ENCODE assay signal across 12 cellular contexts in the genomic region with DNA sequence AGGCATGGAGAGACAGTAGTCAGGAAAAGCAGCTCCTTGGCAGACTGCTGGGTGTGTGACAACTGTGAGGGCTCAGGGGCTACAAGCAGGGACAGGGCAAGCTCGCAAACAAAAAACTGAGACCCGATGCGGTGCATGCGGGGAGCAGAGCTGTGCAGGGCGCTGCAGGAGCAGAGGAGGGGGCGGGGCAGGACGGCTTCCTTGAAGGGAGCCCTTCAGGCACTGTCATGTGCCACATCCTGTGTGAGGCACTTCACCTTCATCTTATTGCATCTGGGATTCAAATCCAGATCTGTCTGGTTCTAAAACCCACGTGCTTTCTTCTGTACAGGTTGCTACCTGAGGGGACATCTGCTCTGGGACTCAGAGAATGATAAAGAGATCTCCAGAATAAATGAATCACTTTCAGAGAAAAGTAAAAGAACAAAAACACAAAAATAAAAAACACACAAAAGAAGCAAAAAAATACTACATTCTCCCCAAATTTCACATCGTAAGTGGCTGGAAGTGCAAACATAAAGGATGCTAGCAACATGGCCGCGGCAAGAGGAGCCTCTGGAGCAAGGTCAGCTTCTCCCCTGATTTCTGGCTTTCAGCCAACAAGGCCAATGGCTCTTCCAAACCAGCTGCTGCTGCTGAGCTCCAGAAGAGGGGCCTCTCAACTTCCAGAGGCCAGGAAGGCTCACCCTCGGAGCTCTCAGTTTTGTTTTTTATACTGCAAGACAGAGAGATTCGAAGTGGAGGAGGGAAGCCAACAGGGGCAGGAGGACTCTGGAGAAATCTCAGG. TPM values are rescaled to one million over a fixed set of nuclear protein-coding genes. Genes with fewer than 3 reads are reported as not detected.
DNase-seq lines count a peak whose midpoint lies in the region; ATAC-seq, FAIRE-seq and TF ChIP-seq lines count a peak whose summit lies in the region.
"Had no signal": no experiment of that assay in that cellular context is flagged by ENCODE, and none has a peak within 500 bp of the region (broad histone marks: within the 10 kb centered on the region; RNA-seq: fewer than 3 reads in every experiment).

No MANE protein-coding gene starts in this region.

- peaks cover 17% of the 10 kb centered on the region for H3K4me1 ChIP-seq in left ventricle myocardium inferior
- no peaks in the 10 kb centered on the region for H3K4me1 ChIP-seq in K562 (replicated peaks in 1 of 2; ENCODE audit: control insufficient read depth in 2 of 2, insufficient read depth in 2 of 2, low read length in 2 of 2)
- H3K4me1 ChIP-seq in tibial artery, result no peaks in the 10 kb centered on the region

- no peaks in the 10 kb centered on the region for H3K27me3 Mint-ChIP-seq in WTC11 (ENCODE audit: low read depth)

- CTCF ChIA-PET in WTC11 (lab: Charles Lee) (interaction anchor here (0.6 to 13.6 kb wide), 24 partner anchors 9 to 373 kb away, joined by 3 to 480 read pairs (median 10); a partner anchor contains a TSS), K562 (lab: Yijun Ruan, JAX; ENCODE audit: low intra/inter-chr PET ratio) (interaction anchor here (1.2 to 3.2 kb wide), 4 partner anchors 74 to 224 kb away, joined by 4 to 36 read pairs (median 14); no protein-coding TSS in a partner anchor)

- H3K9me3 ChIP-seq in left ventricle myocardium inferior (replicated peaks) (no peaks in the 10 kb centered on the region), K562 (replicated peaks; ENCODE audit: control insufficient read depth, insufficient read depth, low read depth, low read length) (no peaks in the 10 kb centered on the region), tibial artery (no peaks in the 10 kb centered on the region)

- no peak overlapping the region for H3K27ac Mint-ChIP-seq in WTC11

- TF ChIP-seq EP300 in K562 (IDR thresholded peaks at IDR 0.05; ENCODE audit: low read length), result no peak

- in situ Hi-C loops in K562 (cut with MboI), result loop anchor here (5.0 kb wide), 1 partner anchor 117 kb away; no protein-coding TSS in a partner anchor

- no peaks in the 10 kb centered on the region for H3K9me3 Mint-ChIP-seq in WTC11

- no peak overlapping the region for H3K9ac ChIP-seq in K562 (ENCODE audit: insufficient read depth in 1 of 2, low read depth in 2 of 2, low read length in 2 of 2)

- no peak overlapping the region for H3K4me2 ChIP-seq in K562 (ENCODE audit: insufficient read depth, low read length)

- H3K79me2 ChIP-seq in K562 (ENCODE audit: control insufficient read depth, insufficient read depth, low read length), result no peaks in the 10 kb centered on the region

- H2AFZ ChIP-seq in K562 (ENCODE audit: low read depth, low read length), result no peak overlapping the region

- TF ChIP-seq CTCF in left ventricle myocardium inferior (IDR thresholded peaks at IDR 0.05; ENCODE audit: borderline replicate concordance) (no peak), WTC11 (IDR thresholded peaks at IDR 0.05) (no peak), K562 (IDR thresholded peaks at IDR 0.05 in 2 of 3, conservative IDR thresholded peaks at IDR 0.05 in 1 of 3; ENCODE audit: insufficient read depth in 2 of 3, low read depth in 1 of 3, low read length in 3 of 3) (no peak), tibial artery (IDR thresholded peaks at IDR 0.05) (no peak)

- no peaks in the 10 kb centered on the region for H3K9me1 ChIP-seq in K562 (ENCODE audit: control insufficient read depth, insufficient read depth, low read length)

- ATAC-seq in Right ventricle myocardium superior (ENCODE audit: poor library complexity), result peak; percentile 10
- ATAC-seq in WTC11, result peak; percentile 36
- no peak for ATAC-seq in K562
- ATAC-seq in stimulated activated naive CD8-positive, alpha-beta T cell treated with anti-CD3 and anti-CD28 coated beads, Interleukin-15, Interleukin-2, amounts not matched to agents 100 U/mL and 50 U/mL, for 24 hours, result peak; percentile 37
- ATAC-seq in GM18861 (IDR thresholded peaks at IDR 0.05; ENCODE audit: unreplicated experiment), result no peak

- no peaks in the 10 kb centered on the region for H3K36me3 Mint-ChIP-seq in WTC11

- POLR2A ChIA-PET in WTC11 (lab: Charles Lee), result interaction anchor here (0.7 kb wide), 1 partner anchor 74 kb away, joined by 3 read pairs; no protein-coding TSS in a partner anchor
- POLR2A ChIA-PET in K562 (lab: Yijun Ruan, JAX), result interaction anchor here (0.6 to 2.0 kb wide), 4 partner anchors 10 to 177 kb away, joined by 3 to 5 read pairs (median 4); no protein-coding TSS in a partner anchor

- no peak for DNase-seq in Right ventricle myocardium superior
- DNase-seq in left ventricle myocardium inferior, result no peak
- DNase-seq in WTC11 (ENCODE audit: low spot score), result peak; percentile 24
- no peak for DNase-seq in K562 (ENCODE audit: extremely low read depth in 1 of 4, low spot score in 3 of 4)
- DNase-seq in stimulated activated naive CD8-positive, alpha-beta T cell treated with anti-CD3 and anti-CD28 coated beads, Interleukin-15, Interleukin-2, amounts not matched to agents 100 U/mL and 50 U/mL, for 24 hours, result peak; percentile 49
- no peak for DNase-seq in tibial artery
- DNase-seq in A172 (ENCODE audit: low spot score), result no peak
- DNase-seq: amniotic stem cell, IMR-90 had no signal

- no peak overlapping the region for H3K27ac ChIP-seq in left ventricle myocardium inferior (replicated peaks)
- H3K27ac ChIP-seq in K562 (ENCODE audit: extremely low read depth, low read depth, low read length), result no peak overlapping the region
- H3K27ac ChIP-seq in tibial artery, result no peak overlapping the region
- H3K27ac ChIP-seq: epithelial cell of prostate had no signal

- H3K36me3 ChIP-seq in left ventricle myocardium inferior (peaks cover 8% of the 10 kb centered on the region), K562 (ENCODE audit: control insufficient read depth, insufficient read depth, low read length) (no peaks in the 10 kb centered on the region), tibial artery (peaks cover 11 to 67% (median 28%) of the 10 kb centered on the region in 3 donors)

- intact Hi-C loops in Right ventricle myocardium superior (cut with DNase I), result loop anchor here (5.0 kb wide), 1 partner anchor 227 kb away; no protein-coding TSS in a partner anchor
- intact Hi-C loops in left ventricle myocardium inferior (cut with micrococcal nuclease), result no loop called here
- intact Hi-C loops in K562 (cut with micrococcal nuclease), result no loop called here
- intact Hi-C loops in tibial artery (cut with DNase I; ENCODE audit: low total_unique reads), result loop anchor here (10.0 kb wide), 1 partner anchor 74 kb away; a partner anchor contains a TSS

- H3K27me3 ChIP-seq in left ventricle myocardium inferior (ENCODE audit: low read depth) (no peaks in the 10 kb centered on the region), K562 (ENCODE audit: control insufficient read depth in 2 of 2, insufficient read depth in 2 of 2, low read length in 2 of 2) (peaks cover 22 to 42% of the 10 kb centered on the region in 2 experiments), tibial artery (no peaks in the 10 kb centered on the region)

- H3K4me1 Mint-ChIP-seq in WTC11, result peaks cover 19% of the 10 kb centered on the region

- no peak for TF ChIP-seq RAD21 in K562 (CRISPR knock-in tag; conservative IDR thresholded peaks at IDR 0.05 in 1 of 2, IDR thresholded peaks at IDR 0.05 in 1 of 2)

- no TSS peak for BruUV-seq in K562 (replicated peaks; lab: Mats Ljungman, UMichigan)

- WGBS in K562 (ENCODE audit: insufficient coverage, low coverage, missing lambda C conversion rate), result 1% methylated on average over 8 of the region's 13 CpGs

- no peaks in the 10 kb centered on the region; the same call in 1 of the 2 replicates for H4K20me1 ChIP-seq in K562 (replicated peaks; ENCODE audit: control insufficient read depth, insufficient read depth, low read length)

- FAIRE-seq in K562 (lab: Jason Lieb, UNC), result no peak

- H3K4me3 ChIP-seq in left ventricle myocardium inferior (no peak overlapping the region), K562 (no peak overlapping the region), tibial artery (no peak overlapping the region)
- H3K4me3 ChIP-seq: GM12878 had no signal

- no peak overlapping the region for H3K4me3 Mint-ChIP-seq in WTC11

- no peak for TF ChIP-seq POLR2A in K562 (conservative IDR thresholded peaks at IDR 0.05)

TF ChIP-seq in WTC11, 78 proteins besides CTCF, POLR2A, EP300 and RAD21 (continues in another document):
- TF ChIP-seq JAZF1 (CRISPR knock-in tag; IDR thresholded peaks at IDR 0.05) (no peak), ZNF671 (CRISPR knock-in tag; IDR thresholded peaks at IDR 0.05) (no peak), IRF2 (CRISPR knock-in tag; IDR thresholded peaks at IDR 0.05; ENCODE audit: borderline replicate concordance, low read depth) (no peak), CBFB (CRISPR knock-in tag; IDR thresholded peaks at IDR 0.05; ENCODE audit: low read depth) (no peak), CREM (CRISPR knock-in tag; IDR thresholded peaks at IDR 0.05) (no peak)

TF ChIP-seq in K562, 482 proteins besides CTCF, POLR2A, EP300 and RAD21 (continues in another document):
- no peak for TF ChIP-seq CHCHD3 (CRISPR knock-in tag; IDR thresholded peaks at IDR 0.05)
- TF ChIP-seq NFIC (IDR thresholded peaks at IDR 0.05), result peak; percentile 86
- no peak for TF ChIP-seq ZFX (CRISPR knock-in tag; IDR thresholded peaks at IDR 0.05)
- no peak for TF ChIP-seq RBFOX2 (IDR thresholded peaks at IDR 0.05; ENCODE audit: low read depth, low read length)
- no peak for TF ChIP-seq ZNF584 (CRISPR knock-in tag; IDR thresholded peaks at IDR 0.05; ENCODE audit: low read depth)
- TF ChIP-seq ZNF408 (CRISPR knock-in tag; IDR thresholded peaks at IDR 0.05; ENCODE audit: low read depth), result no peak

RNA-seq across cellular contexts. Expression of a gene that starts 14.2 kb away (rescaled TPM):
- total RNA-seq in Right ventricle myocardium superior, result 9.4 TPM
- 8.3 TPM for total RNA-seq in left ventricle myocardium inferior
- 3.6 to 4.1 TPM (median 3.8 TPM) in 3 replicates for total RNA-seq in WTC11 (2021)
- total RNA-seq in K562 (2011; cell fraction: chromatin; rRNA removed; ENCODE audit: low replicate concordance), result 5.1 and 6.8 TPM in 2 replicates
- total RNA-seq in K562 (2011; cell fraction: nucleolus; rRNA removed), result 2.4 and 2.8 TPM in 2 replicates
- total RNA-seq in K562 (2011; cell fraction: nucleoplasm; rRNA removed), result 5.9 and 11.5 TPM in 2 replicates
- 1.6 and 3.2 TPM in 2 replicates for total RNA-seq in K562 (2014; rRNA removed)
- 0.89 and 0.98 TPM in 2 replicates for total RNA-seq in K562 (2014; rRNA removed; fragmentation: Illumina TruSeq; extraction: Trizol)
- total RNA-seq in K562 (2015; rRNA removed; fragmentation: Illumina TruSeq; extraction: Trizol), result 1.2 and 1.4 TPM in 2 replicates
- total RNA-seq in K562 (2021), result 1.1 and 1.8 TPM in 2 replicates
- 4.1 and 4.7 TPM in 2 replicates for polyA plus RNA-seq in K562 (2011; rRNA removed)
- polyA plus RNA-seq in K562 (2011; cell fraction: cytosol; rRNA removed), result 4.5 and 4.7 TPM in 2 replicates
- polyA plus RNA-seq in K562 (2011; cell fraction: nucleus; rRNA removed), result 7.3 and 7.6 TPM in 2 replicates
- polyA plus RNA-seq in K562 (2012), result 3.0 and 7.0 TPM in 2 replicates
- 1.3 and 1.9 TPM in 2 replicates for polyA plus RNA-seq in K562 (2014; fragmentation: Illumina TruSeq; extraction: Trizol)
- polyA plus RNA-seq in K562 (2014; fragmentation: Nextera tagmentation; extraction: Ambion mirVana), result 1 to 10 TPM; 1.0 to 1.8 TPM
- polyA plus RNA-seq in K562 (2014; rRNA removed), result 2.7 and 3.3 TPM in 2 replicates
- 1.2 and 1.4 TPM in 2 replicates for polyA minus RNA-seq in K562 (2011; rRNA and poly(A)+ RNA removed)
- polyA minus RNA-seq in K562 (2011; cell fraction: cytosol; rRNA and poly(A)+ RNA removed), result 0.57 TPM in 1 of 2 replicates, not detected in the other
- 1.1 and 1.8 TPM in 2 replicates for polyA minus RNA-seq in K562 (2011; cell fraction: nucleus; rRNA and poly(A)+ RNA removed)
- 5.2 and 11.6 TPM in 2 replicates for total RNA-seq in A172 (2014; rRNA removed; shearing (Covaris generic))

Comparison
In these comparisons a context has a peak if more than half of its experiments do, and no peak if none do; other contexts are left out.
1. intact Hi-C loops: an anchor here in Right ventricle myocardium superior (5.0 kb wide) and tibial artery (10.0 kb wide); none called in left ventricle myocardium inferior and K562.
2. ATAC-seq: peak in Right ventricle myocardium superior (single experiment), WTC11 (single experiment) and stimulated activated naive CD8-positive, alpha-beta T cell treated with anti-CD3 and anti-CD28 coated beads, Interleukin-15, Interleukin-2, amounts not matched to agents 100 U/mL and 50 U/mL, for 24 hours (single experiment); none in K562 (single experiment) and GM18861 (single experiment).
3. DNase-seq: peak in WTC11 (single experiment) and stimulated activated naive CD8-positive, alpha-beta T cell treated with anti-CD3 and anti-CD28 coated beads, Interleukin-15, Interleukin-2, amounts not matched to agents 100 U/mL and 50 U/mL, for 24 hours (single experiment); none in Right ventricle myocardium superior (single experiment), left ventricle myocardium inferior (single experiment), K562 (0 of 4), tibial artery (0 of 2) and A172 (single experiment).